14 cellular contexts compared by ENCODE assay signal in genomic region chr5:143432658-143433239, GRCh38. TPM values are rescaled to one million over a fixed set of nuclear protein-coding genes. Genes with fewer than 3 reads are reported as not detected.
A peak's percentile ranks its signal among the peaks of the same experiment; 100 is the strongest.
DNase-seq lines count a peak whose midpoint lies in the region; ATAC-seq, FAIRE-seq and TF ChIP-seq lines count a peak whose summit lies in the region.
"Had no signal": no experiment of that assay in that cellular context is flagged by ENCODE, and none has a peak within 500 bp of the region (broad histone marks: within the 10 kb centered on the region; RNA-seq: fewer than 3 reads in every experiment).

No MANE protein-coding gene starts in this region.

- peak overlapping the region in 1 of 2 donors; percentile 22 for H3K4me3 ChIP-seq in CD4-positive, alpha-beta memory T cell (ENCODE audit: low read length in 2 of 2)
- H3K4me3 ChIP-seq in kidney (ENCODE audit: low read length in 2 of 2), result peak overlapping the region; percentile 35 to 74
- H3K4me3 ChIP-seq: pancreas had no signal

- H3K9me3 ChIP-seq in CD4-positive, alpha-beta memory T cell (ENCODE audit: control insufficient read depth in 1 of 2, low read length in 2 of 2), result no peaks in the 10 kb centered on the region
- no peaks in the 10 kb centered on the region for H3K9me3 ChIP-seq in kidney (ENCODE audit: control insufficient read depth in 1 of 2, low read length in 2 of 2)
- H3K9me3 ChIP-seq: pancreas had no signal

- no peak for TF ChIP-seq CTCF in kidney (IDR thresholded peaks at IDR 0.05; ENCODE audit: borderline replicate concordance, extremely low read depth, insufficient read depth)

- peak overlapping the region; percentile 2 to 68 (median 50) for H3K4me3 Mint-ChIP-seq in CD4-positive, alpha-beta memory T cell
- peak overlapping the region; percentile 42 to 54 (median 45) for H3K4me3 Mint-ChIP-seq in IgD-negative memory B cell

- CTCF ChIA-PET in CD4-positive, alpha-beta memory T cell (lab: Charles Lee; ENCODE audit: partially characterized antibody), result interaction anchor here (1.6 to 5.2 kb wide), 7 partner anchors 10 to 430 kb away, joined by 3 to 64 read pairs (median 6); partner anchors contain the start of gene NR3C1

- H3K27ac Mint-ChIP-seq in CD4-positive, alpha-beta memory T cell, result peak overlapping the region in 5 of 7 donors; percentile 1 to 91 (median 31)
- H3K27ac Mint-ChIP-seq in IgD-negative memory B cell, result peak overlapping the region in 1 of 3 donors; percentile 67
- H3K27ac Mint-ChIP-seq in activated naive CD4-positive, alpha-beta T cell treated with anti-CD3 and anti-CD28 coated beads, Interleukin-2, amount 50 U/mL, for 72 hours, result no peak overlapping the region

- peaks cover 54% of the 10 kb centered on the region for H3K4me1 ChIP-seq in CD4-positive, alpha-beta memory T cell (ENCODE audit: insufficient read depth, low read length)
- H3K4me1 ChIP-seq in kidney (ENCODE audit: control insufficient read depth in 1 of 2, insufficient read depth in 1 of 2, low read depth in 1 of 2, low read length in 2 of 2), result peaks cover 0 to 2% of the 10 kb centered on the region in 2 donors

- POLR2A ChIA-PET in CD4-positive, alpha-beta memory T cell (lab: Charles Lee; ENCODE audit: partially characterized antibody), result interaction anchor here (1.2 to 7.2 kb wide), 9 partner anchors 7 to 755 kb away, joined by 3 to 250 read pairs (median 14); partner anchors contain the start of gene NR3C1

- no peaks in the 10 kb centered on the region for H3K9me3 Mint-ChIP-seq in CD4-positive, alpha-beta memory T cell
- H3K9me3 Mint-ChIP-seq in IgD-negative memory B cell, result no peaks in the 10 kb centered on the region
- H3K9me3 Mint-ChIP-seq in activated naive CD4-positive, alpha-beta T cell treated with anti-CD3 and anti-CD28 coated beads, Interleukin-2, amount 50 U/mL, for 72 hours, result peaks cover 0 to 4% of the 10 kb centered on the region in 2 donors
- H3K9me3 Mint-ChIP-seq: central memory CD8-positive, alpha-beta T cell had no signal

- intact Hi-C loops in CD4-positive, alpha-beta memory T cell (cut with micrococcal nuclease), result no loop called here
- intact Hi-C loops in kidney (cut with DNase I), result no loop called here
- intact Hi-C loops in sciatic nerve (cut with DNase I), result no loop called here

- no peak overlapping the region for H3K27ac ChIP-seq in CD4-positive, alpha-beta memory T cell (ENCODE audit: low read depth, low read length)
- H3K27ac ChIP-seq in kidney (ENCODE audit: low read depth in 2 of 2, low read length in 2 of 2), result no peak overlapping the region
- H3K27ac ChIP-seq: pancreas had no signal

- no peaks in the 10 kb centered on the region for H3K27me3 Mint-ChIP-seq in CD4-positive, alpha-beta memory T cell
- H3K27me3 Mint-ChIP-seq in IgD-negative memory B cell, result peaks cover 1% of the 10 kb centered on the region
- H3K27me3 Mint-ChIP-seq: central memory CD8-positive, alpha-beta T cell had no signal

- no peaks in the 10 kb centered on the region for H3K27me3 ChIP-seq in CD4-positive, alpha-beta memory T cell (ENCODE audit: insufficient read depth, low read length)
- H3K27me3 ChIP-seq: pancreas had no signal

- no peak for FAIRE-seq in kidney (lab: Jason Lieb, UNC)
- FAIRE-seq: H1, pancreas had no signal

- H3K4me1 Mint-ChIP-seq in CD4-positive, alpha-beta memory T cell, result peaks cover 61 to 88% (median 70%) of the 10 kb centered on the region in 4 donors
- peaks cover 25 to 55% (median 29%) of the 10 kb centered on the region in 3 donors for H3K4me1 Mint-ChIP-seq in IgD-negative memory B cell

- peaks cover 0 to 3% of the 10 kb centered on the region in 2 donors for H3K36me3 Mint-ChIP-seq in CD4-positive, alpha-beta memory T cell
- peaks cover 2% of the 10 kb centered on the region for H3K36me3 Mint-ChIP-seq in IgD-negative memory B cell
- H3K36me3 Mint-ChIP-seq in activated naive CD4-positive, alpha-beta T cell treated with anti-CD3 and anti-CD28 coated beads, Interleukin-2, amount 50 U/mL, for 72 hours, result peaks cover 0 to 5% of the 10 kb centered on the region in 2 donors

- no peaks in the 10 kb centered on the region for H3K36me3 ChIP-seq in CD4-positive, alpha-beta memory T cell (ENCODE audit: insufficient read depth, low read length)
- no peaks in the 10 kb centered on the region for H3K36me3 ChIP-seq in kidney (ENCODE audit: control insufficient read depth in 1 of 2, insufficient read depth in 2 of 2, low read length in 2 of 2)
- H3K36me3 ChIP-seq: pancreas had no signal

- ATAC-seq in GM18508 (IDR thresholded peaks at IDR 0.05; ENCODE audit: insufficient read depth, unreplicated experiment) (peak; percentile 36), sciatic nerve (no peak)
- ATAC-seq in activated naive CD4-positive, alpha-beta T cell treated with anti-CD3 and anti-CD28 coated beads, Interleukin-2, amount 50 U/mL, for 72 hours, result no peak
- ATAC-seq: pancreas had no signal

- no peak for DNase-seq in CD4-positive, alpha-beta memory T cell
- no peak for DNase-seq in kidney
- no peak for DNase-seq in cerebellum (ENCODE audit: low spot score)
- DNase-seq in sciatic nerve (ENCODE audit: low spot score), result no peak
- DNase-seq in NCI-H1436 (lab: John Stamatoyannopoulos, UW), result no peak
- DNase-seq in activated naive CD4-positive, alpha-beta T cell treated with anti-CD3 and anti-CD28 coated beads, Interleukin-2, amount 50 U/mL, for 72 hours (ENCODE audit: low spot score in 2 of 2), result no peak
- DNase-seq: activated effector memory CD4-positive, alpha-beta T cell treated with anti-CD3 and anti-CD28 coated beads, Interleukin-2, amount 50 U/mL, for 16 hours; erythroblast; NCI-H2029 treated with DMSO at 0.1 percent for 48 hours; pancreas had no signal

- H3K9ac ChIP-seq in kidney (ENCODE audit: low read length in 2 of 2), result no peak overlapping the region

RNA-seq across cellular contexts. Expression of gene NR3C1, which starts 29.3 kb away (rescaled TPM):
- total RNA-seq in CD4-positive, alpha-beta memory T cell, result 100 to 1,000 TPM; 161 to 164 TPM
- 100 to 1,000 TPM in 1 of 2 donors, 10 to 100 TPM in 1; 92.0 to 125 TPM for polyA plus RNA-seq in CD4-positive, alpha-beta memory T cell
- 78.4 TPM for polyA plus RNA-seq in IgD-negative memory B cell
- 69.0 TPM for total RNA-seq in kidney
- 23.4 TPM for polyA plus RNA-seq in kidney (ENCODE audit: insufficient read depth, low read depth, low replicate concordance)
- total RNA-seq in cerebellum, result 35.9 TPM
- 148 TPM for total RNA-seq in sciatic nerve
- 10 to 100 TPM; 39.5 to 43.6 TPM for total RNA-seq in activated naive CD4-positive, alpha-beta T cell treated with anti-CD3 and anti-CD28 coated beads, Interleukin-2, amount 50 U/mL, for 72 hours

Comparison
In these comparisons a context has a peak if more than half of its experiments do, and no peak if none do; other contexts are left out.
1. H3K27ac Mint-ChIP-seq: peak in CD4-positive, alpha-beta memory T cell (5 of 7); none in activated naive CD4-positive, alpha-beta T cell treated with anti-CD3 and anti-CD28 coated beads, Interleukin-2, amount 50 U/mL, for 72 hours (0 of 2).